11 cellular contexts compared by ENCODE assay signal in genomic region chr2:191582355-191582754, GRCh38.
DNase-seq lines count a peak whose midpoint lies in the region; ATAC-seq and FAIRE-seq lines count a peak whose summit lies in the region.
"Had no signal": no experiment of that assay in that cellular context is flagged by ENCODE, and none has a peak within 500 bp of the region (broad histone marks: within the 10 kb centered on the region; RNA-seq: fewer than 3 reads in every experiment).

No MANE protein-coding gene starts in this region.

- H3K36me3 ChIP-seq in trophoblast cell (ENCODE audit: control insufficient read depth in 1 of 2, insufficient read depth in 2 of 2, low read length in 2 of 2): no peaks in the 10 kb centered on the region
- H3K36me3 ChIP-seq: sigmoid colon had no signal

- no peak overlapping the region for H3K23ac ChIP-seq in trophoblast cell (ENCODE audit: low read length)

- no peaks in the 10 kb centered on the region for H3K27me3 ChIP-seq in trophoblast cell (ENCODE audit: insufficient read depth, low read length)
- H3K27me3 ChIP-seq: sigmoid colon had no signal

- no peak overlapping the region for H3K9ac ChIP-seq in trophoblast cell (ENCODE audit: low read length)

- no peak overlapping the region for H3K4ac ChIP-seq in trophoblast cell (ENCODE audit: low read depth, low read length)

- H2BK120ac ChIP-seq in trophoblast cell (ENCODE audit: insufficient read depth, low read length, poor library complexity): no peak overlapping the region

- H4K8ac ChIP-seq in trophoblast cell (ENCODE audit: low read depth, low read length): no peak overlapping the region

- no peak for ATAC-seq in GM18858 (IDR thresholded peaks at IDR 0.05; ENCODE audit: unreplicated experiment)

- H2BK5ac ChIP-seq in trophoblast cell (ENCODE audit: low read depth, low read length, poor library complexity): no peak overlapping the region

- H4K12ac ChIP-seq in trophoblast cell (ENCODE audit: low read depth, low read length): no peak overlapping the region

- peak; percentile 93 for FAIRE-seq in RCC 7860 (lab: Jason Lieb, UNC)

- H3K4me1 ChIP-seq in trophoblast cell (ENCODE audit: control insufficient read depth in 1 of 2, insufficient read depth in 2 of 2, low read length in 2 of 2): peaks cover 5 to 6% of the 10 kb centered on the region in 2 experiments
- H3K4me1 ChIP-seq: sigmoid colon had no signal

- no peak overlapping the region for H3K4me2 ChIP-seq in trophoblast cell (ENCODE audit: low read length)

- H3K18ac ChIP-seq in trophoblast cell (ENCODE audit: low read length): no peak overlapping the region

- no peak overlapping the region for H3K14ac ChIP-seq in trophoblast cell (ENCODE audit: low read length)

- no peaks in the 10 kb centered on the region for H3K9me3 ChIP-seq in trophoblast cell (ENCODE audit: insufficient read depth, low read depth, low read length)
- H3K9me3 ChIP-seq: sigmoid colon had no signal

- H3K79me2 ChIP-seq in trophoblast cell (ENCODE audit: control insufficient read depth, insufficient read depth, low read length, poor library complexity): no peaks in the 10 kb centered on the region

- DNase-seq in EL (peak; percentile 96), RCC 7860 (ENCODE audit: low spot score) (peak; percentile 95), fibroblast of gingiva (ENCODE audit: low read depth) (peak; percentile 65), trophoblast cell (peak; percentile 88 to 95), H4 (ENCODE audit: low spot score) (no peak), NCI-H2196 treated with DMSO at 0.1 percent for 48 hours (lab: John Stamatoyannopoulos, UW; ENCODE audit: unreplicated experiment) (no peak)
- no peak for DNase-seq in stimulated activated CD4-positive, alpha-beta T cell treated with anti-CD3 and anti-CD28 coated beads, Interleukin-2, amount 100 ng/mL, for 48 hours
- DNase-seq: activated naive CD4-positive, alpha-beta T cell treated with Interleukin-2 at 50 U/mL for 16 hours; COR-L47; sigmoid colon had no signal

- no peak overlapping the region for H2AFZ ChIP-seq in trophoblast cell (ENCODE audit: insufficient read depth, low read length, poor library complexity)

- H3K4me3 ChIP-seq in trophoblast cell (ENCODE audit: low read depth, low read length): no peak overlapping the region
- H3K4me3 ChIP-seq: sigmoid colon had no signal

- peaks cover 19% of the 10 kb centered on the region for H3K79me1 ChIP-seq in trophoblast cell (ENCODE audit: low read length)

- no peak overlapping the region for H4K91ac ChIP-seq in trophoblast cell (ENCODE audit: low read depth, low read length)

- H3K27ac ChIP-seq in trophoblast cell (ENCODE audit: low read depth, low read length): no peak overlapping the region
- H3K27ac ChIP-seq: sigmoid colon had no signal

- H2AK5ac ChIP-seq in trophoblast cell (ENCODE audit: low read length): no peak overlapping the region

- H2BK12ac ChIP-seq in trophoblast cell (ENCODE audit: low read length): no peak overlapping the region

Comparison
In these comparisons a context has a peak if more than half of its experiments do, and no peak if none do; other contexts are left out.
1. DNase-seq: peak in EL (single experiment), RCC 7860 (single experiment), fibroblast of gingiva (single experiment) and trophoblast cell (2 of 2); none in H4 (single experiment), NCI-H2196 treated with DMSO at 0.1 percent for 48 hours (single experiment) and stimulated activated CD4-positive, alpha-beta T cell treated with anti-CD3 and anti-CD28 coated beads, Interleukin-2, amount 100 ng/mL, for 48 hours (0 of 2).